In genomic region chr11:67402192-67402839, GRCh38 we compare ENCODE assay signal across 8 cellular contexts. TPM values are rescaled to one million over a fixed set of nuclear protein-coding genes. Genes with fewer than 3 reads are reported as not detected.
DNase-seq lines count a peak whose midpoint lies in the region; ATAC-seq and TF ChIP-seq lines count a peak whose summit lies in the region.
"Not testable (repeated sequence)": the region's sequence is repeated elsewhere in the genome, so short reads cannot be mapped to it uniquely, and the experiment has no call there.

No MANE protein-coding gene starts in this region.

- not testable (repeated sequence) for H3K9me3 Mint-ChIP-seq in activated CD4-positive, alpha-beta T cell treated with anti-CD3 and anti-CD28 coated beads for 36 hours (ENCODE audit: low read depth); brain

- H3K36me3 ChIP-seq in mesodermal cell (ENCODE audit: control insufficient read depth, insufficient read depth, low read length) (peaks cover 32% of the 10 kb centered on the region), sigmoid colon (peaks cover 21 to 25% (median 24%) of the 10 kb centered on the region in 4 donors), vagina (peaks cover 0 to 23% of the 10 kb centered on the region in 2 donors)

- H3K9me3 ChIP-seq in mesodermal cell (ENCODE audit: control insufficient read depth, low read length); sigmoid colon; vagina: not testable (repeated sequence)

- peaks cover 0 to 38% (median 13%) of the 10 kb centered on the region in 3 donors for H3K27me3 ChIP-seq in sigmoid colon
- not testable (repeated sequence) for H3K27me3 ChIP-seq in vagina

- ATAC-seq in GM18909 (IDR thresholded peaks at IDR 0.05; ENCODE audit: poor library complexity, unreplicated experiment), result peak; percentile 5
- not testable (repeated sequence) for ATAC-seq in activated CD4-positive, alpha-beta T cell treated with anti-CD3 and anti-CD28 coated beads for 36 hours

- TF ChIP-seq CTCF in brain (conservative IDR thresholded peaks at IDR 0.05); fibroblast of pulmonary artery (IDR thresholded peaks at IDR 0.05; ENCODE audit: low read length, missing control alignments); sigmoid colon (IDR thresholded peaks at IDR 0.05); vagina (IDR thresholded peaks at IDR 0.05): not testable (repeated sequence)

- H3K27ac ChIP-seq in mesodermal cell (ENCODE audit: low read depth, low read length, severe bottlenecking), result peak overlapping the region; percentile 83
- H3K27ac ChIP-seq in sigmoid colon, result peak overlapping the region; percentile 92 to 93 (median 92)
- peak overlapping the region; percentile 94 for H3K27ac ChIP-seq in vagina

- H3K27ac Mint-ChIP-seq in activated CD4-positive, alpha-beta T cell treated with anti-CD3 and anti-CD28 coated beads for 36 hours, result peak overlapping the region; percentile 81
- H3K27ac Mint-ChIP-seq in brain, result peak overlapping the region in 4 of 5 experiments; percentile 57 to 85 (median 67)

- not testable (repeated sequence) for TF ChIP-seq POLR2A in sigmoid colon (IDR thresholded peaks at IDR 0.05)
- peak in 1 of 2 donors; percentile 28 for TF ChIP-seq POLR2A in vagina (IDR thresholded peaks at IDR 0.05)

- H3K4me3 ChIP-seq in fibroblast of pulmonary artery (replicated peaks; ENCODE audit: low read depth, low read length) (peak overlapping the region; percentile 44), sigmoid colon (peak overlapping the region in 3 of 4 donors; percentile 74 to 84 (median 78)), vagina (peak overlapping the region; percentile 80 to 91)
- not testable (repeated sequence) for H3K4me3 ChIP-seq in mesodermal cell (ENCODE audit: extremely low read depth, insufficient read depth, low read length, poor library complexity, severe bottlenecking)

- POLR2A ChIA-PET in activated CD4-positive, alpha-beta T cell treated with anti-CD3 and anti-CD28 coated beads for 36 hours (lab: Charles Lee), result interaction anchor here (0.7 to 1.8 kb wide), 10 partner anchors 10 to 162 kb away, joined by 3 to 9 read pairs (median 4); partner anchors contain the start of genes PITPNM1, PTPRCAP and RAD9A

- TF ChIP-seq EP300 in sigmoid colon (IDR thresholded peaks at IDR 0.05), result not testable (repeated sequence)

- peaks cover 54% of the 10 kb centered on the region for H3K4me1 Mint-ChIP-seq in activated CD4-positive, alpha-beta T cell treated with anti-CD3 and anti-CD28 coated beads for 36 hours
- peaks cover 15% of the 10 kb centered on the region for H3K4me1 Mint-ChIP-seq in brain

- intact Hi-C loops in activated CD4-positive, alpha-beta T cell treated with anti-CD3 and anti-CD28 coated beads for 36 hours (cut with DNase I, micrococcal nuclease), result loop anchor here (1.0 to 10.0 kb wide), 8 partner anchors 11 to 722 kb away; partner anchors contain the start of genes ANKRD13D (in 1 of the 2), CHKA (in 1 of the 2), KDM2A (in 1 of the 2) and RAD9A (in 1 of the 2)
- intact Hi-C loops in sigmoid colon (cut with DNase I) (loop anchor here (1.0 to 5.0 kb wide), 3 partner anchors 18 to 103 kb away; partner anchors contain the start of genes AIP and PITPNM1), vagina (cut with DNase I) (loop anchor here (10.0 kb wide), 2 partner anchors 62 to 212 kb away; partner anchors contain the start of gene TMEM134)

- 86 to 92% methylated on average over 15 to 19 of the region's 19 CpGs for WGBS in mesodermal cell (ENCODE audit: insufficient coverage in 2 of 2), 2 experiments
- 18 to 45% methylated on average over 19 of the region's 19 CpGs for WGBS in sigmoid colon, 2 donors

- peak overlapping the region; percentile 82 for H3K4me3 Mint-ChIP-seq in activated CD4-positive, alpha-beta T cell treated with anti-CD3 and anti-CD28 coated beads for 36 hours
- H3K4me3 Mint-ChIP-seq in brain, result peak overlapping the region in 4 of 5 experiments; percentile 37 to 63 (median 62)

- CTCF ChIA-PET in activated CD4-positive, alpha-beta T cell treated with anti-CD3 and anti-CD28 coated beads for 36 hours (lab: Charles Lee), result interaction anchor here (1.0 to 5.2 kb wide), 19 partner anchors 10 to 213 kb away, joined by 3 to 34 read pairs (median 6); partner anchors contain the start of genes POLD4, PTPRCAP and RPS6KB2

- peak; percentile 66 for DNase-seq in NCI-H2227 (lab: John Stamatoyannopoulos, UW; ENCODE audit: unreplicated experiment)
- peak; percentile 25 for DNase-seq in activated CD4-positive, alpha-beta T cell treated with anti-CD3 and anti-CD28 coated beads for 36 hours
- DNase-seq in fibroblast of pulmonary artery (ENCODE audit: low read depth); sigmoid colon; vagina (ENCODE audit: extremely low spot score in 2 of 2): not testable (repeated sequence)

- H3K36me3 Mint-ChIP-seq in activated CD4-positive, alpha-beta T cell treated with anti-CD3 and anti-CD28 coated beads for 36 hours (ENCODE audit: low read depth), result peaks cover 55% of the 10 kb centered on the region
- peaks cover 11% of the 10 kb centered on the region for H3K36me3 Mint-ChIP-seq in brain

- not testable (repeated sequence) for H3K27me3 Mint-ChIP-seq in activated CD4-positive, alpha-beta T cell treated with anti-CD3 and anti-CD28 coated beads for 36 hours; brain

- H3K4me1 ChIP-seq in mesodermal cell (ENCODE audit: control insufficient read depth, insufficient read depth, low read length, poor library complexity, severe bottlenecking) (peaks cover 18% of the 10 kb centered on the region), sigmoid colon (peaks cover 0 to 41% (median 33%) of the 10 kb centered on the region in 4 donors), vagina (peaks cover 42% of the 10 kb centered on the region)

RNA-seq across cellular contexts. Expression of gene PPP1CA, which starts 0.7 kb away (rescaled TPM):
- total RNA-seq in activated CD4-positive, alpha-beta T cell treated with anti-CD3 and anti-CD28 coated beads for 36 hours, result 100 to 1,000 TPM; 199 to 227 TPM
- polyA plus RNA-seq in brain (ENCODE audit: insufficient read depth, low read depth, low replicate concordance), result 231 TPM
- polyA plus RNA-seq in mesodermal cell (2013, experiment 1 of 2), result 238 TPM
- polyA plus RNA-seq in mesodermal cell (2013, experiment 2 of 2), result 192 TPM
- total RNA-seq in sigmoid colon, result 10 to 100 TPM; 59.5 to 87.0 (median 80.0) TPM
- polyA plus RNA-seq in sigmoid colon, result 100 to 1,000 TPM; 228 to 357 (median 235) TPM
- total RNA-seq in vagina, result 102 TPM

RNA-seq across cellular contexts. Expression of gene TBC1D10C, which starts 1.6 kb away (rescaled TPM):
- 100 to 1,000 TPM in 1 of 2 experiments, 10 to 100 TPM in 1; 83.2 to 123 TPM for total RNA-seq in activated CD4-positive, alpha-beta T cell treated with anti-CD3 and anti-CD28 coated beads for 36 hours
- polyA plus RNA-seq in brain (ENCODE audit: insufficient read depth, low read depth, low replicate concordance), result 0.29 TPM
- 1.8 TPM for polyA plus RNA-seq in mesodermal cell (2013, experiment 1 of 2)
- 0.91 TPM for polyA plus RNA-seq in mesodermal cell (2013, experiment 2 of 2)
- 1 to 10 TPM in 2 of 4 donors, under 1 TPM in 1, not detected in 1; 0.71 to 2.5 (median 1.2) TPM for total RNA-seq in sigmoid colon
- 10 to 100 TPM in 1 of 3 donors, 1 to 10 TPM in 2; 1.6 to 48.2 (median 1.8) TPM for polyA plus RNA-seq in sigmoid colon
- total RNA-seq in vagina, result 6.6 TPM

RNA-seq across cellular contexts. Expression of gene RAD9A, which starts 10.5 kb away (rescaled TPM):
- total RNA-seq in activated CD4-positive, alpha-beta T cell treated with anti-CD3 and anti-CD28 coated beads for 36 hours, result 10 to 100 TPM; 28.8 to 30.0 TPM
- polyA plus RNA-seq in brain (ENCODE audit: insufficient read depth, low read depth, low replicate concordance), result 18.0 TPM
- polyA plus RNA-seq in mesodermal cell (2013, experiment 1 of 2), result 18.3 TPM
- 17.7 TPM for polyA plus RNA-seq in mesodermal cell (2013, experiment 2 of 2)
- total RNA-seq in sigmoid colon, result 10 to 100 TPM; 11.4 to 18.1 (median 16.5) TPM
- polyA plus RNA-seq in sigmoid colon, result 10 to 100 TPM in 1 of 3 donors, 1 to 10 TPM in 2; 6.5 to 33.9 (median 6.6) TPM
- 20.6 TPM for total RNA-seq in vagina

RNA-seq across cellular contexts. Expression of gene CARNS1, which starts 13.2 kb away (rescaled TPM):
- total RNA-seq in activated CD4-positive, alpha-beta T cell treated with anti-CD3 and anti-CD28 coated beads for 36 hours, result 1 to 10 TPM; 1.5 to 1.6 TPM
- 68.5 TPM for polyA plus RNA-seq in brain (ENCODE audit: insufficient read depth, low read depth, low replicate concordance)
- 0.11 TPM for polyA plus RNA-seq in mesodermal cell (2013, experiment 1 of 2)
- 0.20 TPM for polyA plus RNA-seq in mesodermal cell (2013, experiment 2 of 2)
- total RNA-seq in sigmoid colon, result under 1 TPM; 0.16 to 0.68 (median 0.46) TPM
- under 1 TPM in 1 of 3 donors, not detected in 2; 0.83 TPM for polyA plus RNA-seq in sigmoid colon
- 1.7 TPM for total RNA-seq in vagina

RNA-seq across cellular contexts. Expression of gene RPS6KB2, which starts 26.0 kb away (rescaled TPM):
- total RNA-seq in activated CD4-positive, alpha-beta T cell treated with anti-CD3 and anti-CD28 coated beads for 36 hours, result 10 to 100 TPM; 53.4 to 57.2 TPM
- polyA plus RNA-seq in brain (ENCODE audit: insufficient read depth, low read depth, low replicate concordance) (30.9 TPM), sigmoid colon (10 to 100 TPM; 55.9 to 67.9 (median 62.0) TPM)
- polyA plus RNA-seq in mesodermal cell (2013, experiment 1 of 2), result 43.4 TPM
- polyA plus RNA-seq in mesodermal cell (2013, experiment 2 of 2), result 42.5 TPM
- total RNA-seq in sigmoid colon (10 to 100 TPM; 27.1 to 70.2 (median 35.2) TPM), vagina (50.6 TPM)

Comparison
In these comparisons a context has a peak if more than half of its experiments do, and no peak if none do; other contexts are left out.
1. RNA of gene TBC1D10C, which starts 1.6 kb away (total RNA-seq): 83.2 to 123 TPM in activated CD4-positive, alpha-beta T cell treated with anti-CD3 and anti-CD28 coated beads for 36 hours; 6.6 TPM in vagina (single experiment) and 0.71 to 2.5 TPM in sigmoid colon; every median in the first group is over 10 times any median in the second.
2. Peak in every context shown above with its lines, with median percentiles within 50 percentile points of each other: H3K27ac ChIP-seq.